16 cellular contexts compared by ENCODE assay signal in genomic region chr10:27373566-27374160, GRCh38.
DNase-seq lines count a peak whose midpoint lies in the region; ATAC-seq, FAIRE-seq and TF ChIP-seq lines count a peak whose summit lies in the region.
"Had no signal": no experiment of that assay in that cellular context is flagged by ENCODE, and none has a peak within 500 bp of the region (broad histone marks: within the 10 kb centered on the region; RNA-seq: fewer than 3 reads in every experiment).

No MANE protein-coding gene starts in this region.

- H3K27me3 ChIP-seq in breast epithelium, result no peaks in the 10 kb centered on the region
- peaks cover 2% of the 10 kb centered on the region for H3K27me3 ChIP-seq in bronchial epithelial cell (ENCODE audit: control insufficient read depth, insufficient read depth, low read length)
- H3K27me3 ChIP-seq in left lung, result no peaks in the 10 kb centered on the region
- H3K27me3 ChIP-seq: BLaER1 had no signal

- H3K27me3 Mint-ChIP-seq in MCF 10A (ENCODE audit: insufficient read depth, unreplicated experiment), result no peaks in the 10 kb centered on the region

- intact Hi-C loops in MCF 10A (cut with micrococcal nuclease), result loop anchor here (5.0 to 10.0 kb wide), 2 partner anchors 184 to 1011 kb away; no protein-coding TSS in a partner anchor
- intact Hi-C loops in breast epithelium (cut with DNase I; ENCODE audit: low total_unique reads), result no loop called here
- intact Hi-C loops in left lung (cut with DNase I), result loop anchor here in 1 of 2 donors (10.0 kb wide), 1 partner anchor 1011 kb away; no protein-coding TSS in a partner anchor
- intact Hi-C loops in left ventricle myocardium superior (cut with micrococcal nuclease), result no loop called here

- no peaks in the 10 kb centered on the region for H3K36me3 Mint-ChIP-seq in MCF 10A (ENCODE audit: insufficient read depth, unreplicated experiment)
- H3K36me3 Mint-ChIP-seq: CD14-positive monocyte; CD8-positive, alpha-beta T cell had no signal

- H3K27ac ChIP-seq in breast epithelium (no peak overlapping the region), left lung (no peak overlapping the region)
- H3K27ac ChIP-seq: 22Rv1, A549, BLaER1 had no signal

- H3K4me1 ChIP-seq in breast epithelium (no peaks in the 10 kb centered on the region), left lung (no peaks in the 10 kb centered on the region)
- H3K4me1 ChIP-seq: A549, BLaER1, HAP-1 had no signal

- peaks cover 22% of the 10 kb centered on the region for H3K4me1 Mint-ChIP-seq in MCF 10A (ENCODE audit: insufficient read depth, unreplicated experiment)

- ATAC-seq in left lung (peak; percentile 70), GM18502 (IDR thresholded peaks at IDR 0.05; ENCODE audit: poor library complexity, unreplicated experiment) (no peak), left ventricle myocardium superior (no peak), GM19351 (IDR thresholded peaks at IDR 0.05; ENCODE audit: unreplicated experiment) (no peak)
- ATAC-seq: A549; CD8-positive, alpha-beta T cell had no signal

- TF ChIP-seq CTCF in MCF 10A (IDR thresholded peaks at IDR 0.05; ENCODE audit: unreplicated experiment) (no peak), breast epithelium (IDR thresholded peaks at IDR 0.05) (no peak), bronchial epithelial cell (IDR thresholded peaks at IDR 0.05; ENCODE audit: insufficient read depth, low read length, severe bottlenecking) (no peak), left lung (IDR thresholded peaks at IDR 0.05) (no peak)

- no TSS peak for BruUV-seq in MCF 10A (replicated peaks; lab: Mats Ljungman, UMichigan)

- peak; percentile 50 for FAIRE-seq in bronchial epithelial cell (lab: Jason Lieb, UNC)
- FAIRE-seq: A549 had no signal

- peak; percentile 16 for DNase-seq in MCF 10A (ENCODE audit: unreplicated experiment)
- no peak for DNase-seq in breast epithelium (ENCODE audit: low spot score in 2 of 2)
- peak; percentile 44 for DNase-seq in bronchial epithelial cell (ENCODE audit: low read depth)
- no peak for DNase-seq in left lung
- DNase-seq in left ventricle myocardium superior, result no peak
- DNase-seq: Calu3; CD8-positive, alpha-beta T cell; DMS79 treated with DMSO at 0.1 percent for 48 hours; GF-D8 had no signal

- H3K9me3 ChIP-seq in breast epithelium (no peaks in the 10 kb centered on the region), left lung (no peaks in the 10 kb centered on the region)
- H3K9me3 ChIP-seq: A549, BLaER1, HAP-1 had no signal

- H3K36me3 ChIP-seq in breast epithelium (no peaks in the 10 kb centered on the region), bronchial epithelial cell (ENCODE audit: control insufficient read depth, insufficient read depth, low read length) (no peaks in the 10 kb centered on the region), left lung (no peaks in the 10 kb centered on the region)
- H3K36me3 ChIP-seq: BLaER1, HAP-1 had no signal

- peak overlapping the region; percentile 49 for H3K27ac Mint-ChIP-seq in MCF 10A (ENCODE audit: low read depth, unreplicated experiment)
- H3K27ac Mint-ChIP-seq: CD14-positive monocyte; CD8-positive, alpha-beta T cell had no signal

- no peak overlapping the region for H3K4me3 ChIP-seq in breast epithelium
- no peak overlapping the region for H3K4me3 ChIP-seq in bronchial epithelial cell (ENCODE audit: low read depth, low read length)
- H3K4me3 ChIP-seq in left lung, result no peak overlapping the region
- H3K4me3 ChIP-seq: A549, BLaER1, HAP-1 had no signal

- no peaks in the 10 kb centered on the region for H3K9me3 Mint-ChIP-seq in MCF 10A (ENCODE audit: unreplicated experiment)
- H3K9me3 Mint-ChIP-seq: CD14-positive monocyte; CD8-positive, alpha-beta T cell had no signal

- CTCF ChIA-PET in MCF 10A (lab: Yijun Ruan, JAX), result interaction anchor here (0.6 to 1.2 kb wide), 3 partner anchors 16 to 867 kb away, joined by 3 read pairs; no protein-coding TSS in a partner anchor

- POLR2A ChIA-PET in MCF 10A (lab: Yijun Ruan, JAX), result interaction anchor here (0.9 to 1.5 kb wide), 2 partner anchors 17 to 67 kb away, joined by 3 to 6 read pairs; no protein-coding TSS in a partner anchor

- TF ChIP-seq POLR2A in breast epithelium (IDR thresholded peaks at IDR 0.05), result no peak

- H3K4me3 Mint-ChIP-seq in MCF 10A (ENCODE audit: unreplicated experiment), result no peak overlapping the region
- H3K4me3 Mint-ChIP-seq: CD14-positive monocyte; CD8-positive, alpha-beta T cell had no signal

Comparison
In these comparisons a context has a peak if more than half of its experiments do, and no peak if none do; other contexts are left out.
1. DNase-seq: peak in MCF 10A (single experiment) and bronchial epithelial cell (single experiment); none in breast epithelium (0 of 2), left lung (0 of 2) and left ventricle myocardium superior (single experiment).